Comparison of ENCODE assay signal across 15 cellular contexts in the genomic region with DNA sequence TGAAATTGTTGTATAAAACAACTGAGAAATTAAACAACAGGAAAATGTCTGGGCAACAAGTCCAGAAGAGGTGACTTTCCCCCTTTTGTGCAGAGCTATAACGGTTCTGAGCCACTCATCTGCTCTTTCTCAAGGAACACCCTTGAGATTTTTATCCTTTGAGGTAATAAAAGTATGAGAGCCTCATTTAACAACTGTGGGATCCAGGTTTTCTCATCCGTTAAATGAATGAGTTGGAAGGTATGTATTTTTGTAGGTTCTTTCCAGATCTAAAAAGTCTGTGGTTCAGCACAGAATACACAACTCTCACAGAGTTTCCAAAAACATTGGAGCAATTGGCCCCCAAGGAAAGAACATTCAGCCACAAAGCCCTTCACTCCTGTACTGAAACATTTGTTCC.
DNase-seq lines count a peak whose midpoint lies in the region; ATAC-seq and TF ChIP-seq lines count a peak whose summit lies in the region.
"Had no signal": no experiment of that assay in that cellular context is flagged by ENCODE, and none has a peak within 500 bp of the region (broad histone marks: within the 10 kb centered on the region; RNA-seq: fewer than 3 reads in every experiment).

No MANE protein-coding gene starts in this region.

- H3K9me3 Mint-ChIP-seq in activated naive CD4-positive, alpha-beta T cell treated with anti-CD3 and anti-CD28 coated beads, Interleukin-2, amount 50 U/mL, for 24 hours: no peaks in the 10 kb centered on the region
- no peaks in the 10 kb centered on the region for H3K9me3 Mint-ChIP-seq in activated B cell treated with CpG ODN at 0.5 μM for 24 hours
- H3K9me3 Mint-ChIP-seq in effector memory CD8-positive, alpha-beta T cell: no peaks in the 10 kb centered on the region
- H3K9me3 Mint-ChIP-seq: neural progenitor cell had no signal

- ATAC-seq in activated B cell treated with CpG ODN at 0.5 μM for 24 hours (ENCODE audit: low read depth): no peak
- no peak for ATAC-seq in effector memory CD8-positive, alpha-beta T cell (replicated peaks)
- ATAC-seq in HG02884 (IDR thresholded peaks at IDR 0.05; ENCODE audit: unreplicated experiment): no peak

- H3K36me3 Mint-ChIP-seq in activated naive CD4-positive, alpha-beta T cell treated with anti-CD3 and anti-CD28 coated beads, Interleukin-2, amount 50 U/mL, for 24 hours: peaks cover 4% of the 10 kb centered on the region
- peaks cover 15% of the 10 kb centered on the region for H3K36me3 Mint-ChIP-seq in activated B cell treated with CpG ODN at 0.5 μM for 24 hours (ENCODE audit: low read depth)
- H3K36me3 Mint-ChIP-seq in effector memory CD8-positive, alpha-beta T cell (ENCODE audit: insufficient read depth): peaks cover 15% of the 10 kb centered on the region
- H3K36me3 Mint-ChIP-seq: neural progenitor cell had no signal

- peak overlapping the region; percentile 79 for H3K4me3 Mint-ChIP-seq in activated naive CD4-positive, alpha-beta T cell treated with anti-CD3 and anti-CD28 coated beads, Interleukin-2, amount 50 U/mL, for 24 hours
- H3K4me3 Mint-ChIP-seq in activated B cell treated with CpG ODN at 0.5 μM for 24 hours: peak overlapping the region; percentile 72
- H3K4me3 Mint-ChIP-seq in effector memory CD8-positive, alpha-beta T cell: peak overlapping the region in 1 of 2 donors; percentile 65
- H3K4me3 Mint-ChIP-seq: neural progenitor cell had no signal

- no peak for DNase-seq in activated naive CD4-positive, alpha-beta T cell (lab: John Stamatoyannopoulos, UW)
- DNase-seq in activated B cell treated with CpG ODN at 0.5 μM for 24 hours: no peak
- DNase-seq in effector memory CD8-positive, alpha-beta T cell: no peak
- no peak for DNase-seq in NCI-H2107 treated with DMSO at 0.1 percent for 48 hours (lab: John Stamatoyannopoulos, UW; ENCODE audit: unreplicated experiment)
- no peak for DNase-seq in NCI-H187 (lab: John Stamatoyannopoulos, UW)
- no peak for DNase-seq in NCI-H345 (lab: John Stamatoyannopoulos, UW)
- DNase-seq: activated gamma-delta T cell treated with Interleukin-2 at 50 U/mL for 16 hours, DMS 273 treated with DMSO at 0.1 percent for 48 hours, mesenchymal stem cell, NCI-H1436 treated with DMSO at 0.1 percent for 48 hours, NCI-H510A treated with DMSO at 0.1 percent for 48 hours, retina had no signal

- H3K4me1 Mint-ChIP-seq in activated naive CD4-positive, alpha-beta T cell treated with anti-CD3 and anti-CD28 coated beads, Interleukin-2, amount 50 U/mL, for 24 hours: peaks cover 89% of the 10 kb centered on the region
- H3K4me1 Mint-ChIP-seq in activated B cell treated with CpG ODN at 0.5 μM for 24 hours: peaks cover 91% of the 10 kb centered on the region
- peaks cover 49 to 67% of the 10 kb centered on the region in 2 donors for H3K4me1 Mint-ChIP-seq in effector memory CD8-positive, alpha-beta T cell (ENCODE audit: low read depth in 2 of 2)

- POLR2A ChIA-PET in activated B cell treated with CpG ODN at 0.5 μM for 24 hours (lab: Charles Lee): interaction anchor here (1.4 to 2.5 kb wide), 7 partner anchors 12 to 93 kb away, joined by 5 to 12 read pairs (median 7); a partner anchor contains a TSS

- H3K27me3 Mint-ChIP-seq in activated naive CD4-positive, alpha-beta T cell treated with anti-CD3 and anti-CD28 coated beads, Interleukin-2, amount 50 U/mL, for 24 hours: no peaks in the 10 kb centered on the region
- H3K27me3 Mint-ChIP-seq in activated B cell treated with CpG ODN at 0.5 μM for 24 hours: no peaks in the 10 kb centered on the region
- H3K27me3 Mint-ChIP-seq in effector memory CD8-positive, alpha-beta T cell: no peaks in the 10 kb centered on the region

- CTCF ChIA-PET in activated B cell treated with CpG ODN at 0.5 μM for 24 hours (lab: Charles Lee): interaction anchor here (1.2 kb wide), 1 partner anchor 11 kb away, joined by 4 read pairs; no protein-coding TSS in a partner anchor

- intact Hi-C loops in activated B cell treated with CpG ODN at 0.5 μM for 24 hours (cut with micrococcal nuclease): loop anchor here (1.0 to 10.0 kb wide), 3 partner anchors 24 to 1043 kb away; a partner anchor contains a TSS

- no peak for TF ChIP-seq CTCF in activated B cell treated with CpG ODN at 0.5 μM for 24 hours (IDR thresholded peaks at IDR 0.05)

- H3K27ac Mint-ChIP-seq in activated naive CD4-positive, alpha-beta T cell treated with anti-CD3 and anti-CD28 coated beads, Interleukin-2, amount 50 U/mL, for 24 hours: peak overlapping the region; percentile 99
- H3K27ac Mint-ChIP-seq in activated B cell treated with CpG ODN at 0.5 μM for 24 hours: peak overlapping the region; percentile 98
- peak overlapping the region; percentile 74 to 93 for H3K27ac Mint-ChIP-seq in effector memory CD8-positive, alpha-beta T cell
- H3K27ac Mint-ChIP-seq: neural progenitor cell had no signal
